Comparison of ENCODE assay signal across 8 cellular contexts in genomic region chr16:88940196-88941050, GRCh38. TPM values are rescaled to one million over a fixed set of nuclear protein-coding genes. Genes with fewer than 3 reads are reported as not detected.
DNase-seq lines count a peak whose midpoint lies in the region; ATAC-seq and TF ChIP-seq lines count a peak whose summit lies in the region.

No MANE protein-coding gene starts in this region.

- H3K9me3 Mint-ChIP-seq in GM23338 = no peaks in the 10 kb centered on the region
- no peaks in the 10 kb centered on the region for H3K9me3 Mint-ChIP-seq in central memory CD8-positive, alpha-beta T cell

- H3K4me3 ChIP-seq in GM23338 = peak overlapping the region; percentile 58
- peak overlapping the region; percentile 61 to 70 for H3K4me3 ChIP-seq in mucosa of rectum (ENCODE audit: low read length in 2 of 2)

- H3K27ac ChIP-seq in GM23338 (ENCODE audit: low read depth) (no peak overlapping the region), mucosa of rectum (ENCODE audit: low read depth in 2 of 2, low read length in 2 of 2) (peak overlapping the region; percentile 42 to 48)

- no peaks in the 10 kb centered on the region for H3K36me3 Mint-ChIP-seq in GM23338 (ENCODE audit: low read depth)
- H3K36me3 Mint-ChIP-seq in central memory CD8-positive, alpha-beta T cell (ENCODE audit: insufficient read depth) = no peaks in the 10 kb centered on the region

- ATAC-seq in GM23338 (peak; percentile 65), GM18517 (IDR thresholded peaks at IDR 0.05; ENCODE audit: unreplicated experiment) (no peak)
- ATAC-seq in central memory CD8-positive, alpha-beta T cell (replicated peaks; ENCODE audit: extremely low read depth, poor library complexity, severe bottlenecking) = no peak

- no peaks in the 10 kb centered on the region for H3K79me2 ChIP-seq in GM23338 (replicated peaks; ENCODE audit: insufficient read depth)

- H3K36me3 ChIP-seq in GM23338 (ENCODE audit: insufficient read depth) = no peaks in the 10 kb centered on the region
- H3K36me3 ChIP-seq in mucosa of rectum (ENCODE audit: control insufficient read depth in 2 of 2, insufficient read depth in 2 of 2, low read length in 2 of 2) = no peaks in the 10 kb centered on the region

- peak overlapping the region; percentile 76 for H2AFZ ChIP-seq in GM23338

- no peak for TF ChIP-seq CTCF in GM23338 (conservative IDR thresholded peaks at IDR 0.05; ENCODE audit: low read depth in 2 of 2)

- no peaks in the 10 kb centered on the region; the same call in 2 of the 3 replicates for H3K4me1 Mint-ChIP-seq in GM23338
- H3K4me1 Mint-ChIP-seq in central memory CD8-positive, alpha-beta T cell = no peaks in the 10 kb centered on the region

- no peaks in the 10 kb centered on the region for H3K9me3 ChIP-seq in mucosa of rectum (ENCODE audit: control insufficient read depth in 2 of 2, low read length in 2 of 2)

- H3F3A ChIP-seq in GM23338 (replicated peaks; ENCODE audit: low read depth) = no peaks in the 10 kb centered on the region

- H3K9ac ChIP-seq in mucosa of rectum (ENCODE audit: low read depth in 1 of 2, low read length in 2 of 2) = peak overlapping the region in 1 of 2 donors; percentile 62

- H3K27me3 ChIP-seq in GM23338 (ENCODE audit: insufficient read depth) (peaks cover 27% of the 10 kb centered on the region), mucosa of rectum (ENCODE audit: control insufficient read depth in 2 of 2, insufficient read depth in 2 of 2, low read length in 2 of 2) (peaks cover 7 to 23% of the 10 kb centered on the region in 2 donors)

- peak overlapping the region; percentile 54; the same call in 2 of the 3 replicates for H3K4me3 Mint-ChIP-seq in GM23338
- H3K4me3 Mint-ChIP-seq in central memory CD8-positive, alpha-beta T cell = peak overlapping the region; percentile 43

- no peaks in the 10 kb centered on the region; the same call in 1 of the 2 replicates for H3K4me1 ChIP-seq in GM23338 (ENCODE audit: insufficient read depth)
- H3K4me1 ChIP-seq in mucosa of rectum (ENCODE audit: control insufficient read depth in 2 of 2, insufficient read depth in 2 of 2, low read length in 2 of 2) = peaks cover 28 to 45% of the 10 kb centered on the region in 2 donors

- peaks cover 23% of the 10 kb centered on the region for H3K27me3 Mint-ChIP-seq in GM23338 (ENCODE audit: insufficient read depth, low read depth, poor library complexity)
- peaks cover 58% of the 10 kb centered on the region for H3K27me3 Mint-ChIP-seq in central memory CD8-positive, alpha-beta T cell

- H4K20me1 ChIP-seq in GM23338 (replicated peaks; ENCODE audit: insufficient read depth) = no peaks in the 10 kb centered on the region

- DNase-seq in AG20443 (ENCODE audit: low spot score) (peak; percentile 60), GM23338 (ENCODE audit: low spot score) (peak; percentile 61), NOMO-1 (lab: John Stamatoyannopoulos, UW; ENCODE audit: unreplicated experiment in 2 of 2) (no peak), RKO (ENCODE audit: low spot score) (no peak), globus pallidus (ENCODE audit: low spot score) (no peak)
- DNase-seq in central memory CD8-positive, alpha-beta T cell (ENCODE audit: low spot score in 2 of 2) = no peak

- no peak overlapping the region for H3K27ac Mint-ChIP-seq in GM23338
- no peak overlapping the region for H3K27ac Mint-ChIP-seq in central memory CD8-positive, alpha-beta T cell (ENCODE audit: low read depth)

- H3K9me2 ChIP-seq in GM23338 (ENCODE audit: insufficient read depth) = no peaks in the 10 kb centered on the region

- H3K4me2 ChIP-seq in GM23338 = peak overlapping the region; percentile 78

TF ChIP-seq in GM23338, 12 proteins besides CTCF, POLR2A, EP300 and RAD21:
- TF ChIP-seq POLR2AphosphoS5 (IDR thresholded peaks at IDR 0.05; ENCODE audit: low read depth) (no peak), JUNB (IDR thresholded peaks at IDR 0.05; ENCODE audit: unreplicated experiment) (no peak), EZH2 (IDR thresholded peaks at IDR 0.05; ENCODE audit: low read depth, unreplicated experiment) (peak; percentile 72), CREB1 (CRISPR knock-in tag; IDR thresholded peaks at IDR 0.05; ENCODE audit: low read depth) (no peak), NANOG (IDR thresholded peaks at IDR 0.05; ENCODE audit: borderline replicate concordance) (no peak), REST (IDR thresholded peaks at IDR 0.05; ENCODE audit: unreplicated experiment) (no peak), ETS1 (IDR thresholded peaks at IDR 0.05) (no peak), ZNF114 (CRISPR knock-in tag; IDR thresholded peaks at IDR 0.05) (no peak)

RNA-seq across cellular contexts. Expression of gene CBFA2T3, which starts 36.6 kb away (rescaled TPM):
- 0.85 and 1.5 TPM in 2 replicates for total RNA-seq in GM23338 (2014; rRNA removed; shearing (Covaris generic))
- polyA plus RNA-seq in GM23338 (2016; fragmentation: Nextera tagmentation; extraction: Ambion mirVana) = 0.70 and 0.87 TPM in 2 replicates

Comparison
In these comparisons a context has a peak if more than half of its experiments do, and no peak if none do; other contexts are left out.
1. DNase-seq: peak in AG20443 (single experiment) and GM23338 (single experiment); none in central memory CD8-positive, alpha-beta T cell (0 of 2), NOMO-1 (0 of 2), RKO (single experiment) and globus pallidus (single experiment).